21 cellular contexts compared by ENCODE assay signal in the genomic region with DNA sequence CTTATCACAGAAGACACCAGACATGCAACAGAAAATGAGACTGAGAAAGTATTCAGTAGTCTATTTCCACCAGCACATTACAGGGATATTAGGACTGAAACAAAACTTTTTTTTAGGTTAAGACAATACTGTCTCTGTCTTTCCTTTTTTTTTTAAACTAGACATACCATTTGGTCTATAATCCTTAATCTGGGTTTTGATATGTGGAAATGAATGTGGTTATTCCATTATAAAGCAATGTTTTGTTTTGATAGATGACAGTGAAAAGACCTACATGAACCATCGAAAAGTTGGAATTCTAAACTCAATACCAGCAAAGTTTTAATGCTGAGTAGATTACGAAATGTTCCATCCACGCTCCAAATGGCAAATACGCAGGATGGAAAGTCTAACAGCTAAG.
A peak's percentile ranks its signal among the peaks of the same experiment; 100 is the strongest.
DNase-seq lines count a peak whose midpoint lies in the region; ATAC-seq and TF ChIP-seq lines count a peak whose summit lies in the region.
"Had no signal": no experiment of that assay in that cellular context is flagged by ENCODE, and none has a peak within 500 bp of the region (broad histone marks: within the 10 kb centered on the region; RNA-seq: fewer than 3 reads in every experiment).

No MANE protein-coding gene starts in this region.

- H3K27me3 ChIP-seq in testis = no peaks in the 10 kb centered on the region
- H3K27me3 ChIP-seq: BE2C, MG63 had no signal

- H3K36me3 ChIP-seq in testis (ENCODE audit: low read depth, missing control alignments) = no peaks in the 10 kb centered on the region
- H3K36me3 ChIP-seq: MG63 had no signal

- TF ChIP-seq POLR2A in testis (IDR thresholded peaks at IDR 0.05) = no peak

- no peaks in the 10 kb centered on the region for H3K9me3 ChIP-seq in testis
- H3K9me3 ChIP-seq: BE2C, MG63 had no signal

- peak overlapping the region; percentile 28 to 64 for H3K27ac ChIP-seq in testis

- ATAC-seq in Right ventricle myocardium superior (ENCODE audit: poor library complexity) (peak; percentile 39), left ventricle myocardium superior (peak; percentile 27)

- H3K4me1 ChIP-seq in testis = peaks cover 34% of the 10 kb centered on the region

- DNase-seq in Right ventricle myocardium superior (no peak), cardiac septum (ENCODE audit: low spot score) (no peak), SK-MEL-5 (ENCODE audit: low read depth, low spot score) (peak; percentile 65), left ventricle myocardium superior (no peak), testis (no peak), ureter (ENCODE audit: low spot score) (no peak), amniotic stem cell (lab: John Stamatoyannopoulos, UW) (no peak), COR-L47 (lab: John Stamatoyannopoulos, UW) (no peak)
- DNase-seq: 8988T; BE2C; CD4-positive, alpha-beta memory T cell; H7; Kasumi-1; MG63; NCI-H1092; NCI-H146; NCI-H2029 treated with DMSO at 0.1 percent for 48 hours; NCI-H2171; NCI-H526 treated with DMSO at 0.1 percent for 48 hours; OCI-M1; SIG-M5 had no signal

- WGBS in testis, 2 donors = 48 to 54% methylated on average over 4 of the region's 4 CpGs

- no peak overlapping the region for H3K4me3 ChIP-seq in testis
- H3K4me3 ChIP-seq: MG63 had no signal

- in situ Hi-C loops in SK-MEL-5 (cut with HindIII; ENCODE audit: low pct_unique_long_range_greater_than_20kb, low sequenced_read_pairs) = no loop called here

- no peak for TF ChIP-seq CTCF in testis (IDR thresholded peaks at IDR 0.05)

- intact Hi-C loops in Right ventricle myocardium superior (cut with DNase I) (no loop called here), cardiac septum (cut with DNase I) (no loop called here), left ventricle myocardium superior (cut with micrococcal nuclease) (no loop called here), testis (cut with DNase I; ENCODE audit: low total_unique reads) (no loop called here)
